In the genomic region with DNA sequence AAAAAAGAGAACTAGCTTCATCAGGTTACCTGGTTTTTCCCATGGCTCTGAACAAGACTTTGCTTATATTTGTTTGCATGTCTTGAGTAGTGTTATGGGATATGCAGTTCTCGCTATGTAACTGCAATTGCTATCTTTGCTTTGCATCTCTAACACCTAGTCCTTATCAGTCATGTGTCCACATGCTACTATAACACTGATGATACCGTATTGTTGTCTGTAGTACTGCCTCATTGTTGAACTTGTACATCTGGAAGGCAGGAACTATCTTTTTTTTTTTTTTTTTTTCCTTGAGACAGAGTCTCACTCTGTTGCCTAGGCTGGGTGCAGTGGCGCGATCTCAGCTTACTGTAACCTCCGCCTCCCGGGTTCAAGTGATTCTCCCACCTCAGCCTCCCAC, we compare ENCODE assay signal across 21 cellular contexts. TPM values are rescaled to one million over a fixed set of nuclear protein-coding genes. Genes with fewer than 3 reads are reported as not detected.
"Had no signal": no experiment of that assay in that cellular context is flagged by ENCODE, and none has a peak within 500 bp of the region (broad histone marks: within the 10 kb centered on the region; RNA-seq: fewer than 3 reads in every experiment).

No MANE protein-coding gene starts in this region.

- H3K27ac ChIP-seq: heart left ventricle, lower lobe of right lung, parathyroid adenoma, testis, upper lobe of right lung, VCaP had no signal

- H3K9me3 Mint-ChIP-seq: endodermal cell, mesothelial cell of epicardium had no signal

- H3K9me3 ChIP-seq: gastrocnemius medialis, heart left ventricle, lower lobe of right lung, stomach, testis, upper lobe of right lung had no signal

- H2AFZ ChIP-seq: parathyroid adenoma had no signal

- H3K9ac ChIP-seq: parathyroid adenoma had no signal

- ATAC-seq: gastrocnemius medialis, heart left ventricle, left cardiac atrium, lower lobe of right lung, upper lobe of right lung had no signal

- H3K27ac Mint-ChIP-seq: endodermal cell, mesothelial cell of epicardium had no signal

- H3K4me3 ChIP-seq: gastrocnemius medialis, heart left ventricle, lower lobe of right lung, testis, upper lobe of right lung had no signal

- DNase-seq: activated CD4-positive, alpha-beta T cell treated with anti-CD3 and anti-CD28 coated beads for 1 hour; activated CD4-positive, alpha-beta T cell treated with anti-CD3 and anti-CD28 coated beads, Interleukin-2, amount 50 U/mL, for 4 hours; activated naive CD4-positive, alpha-beta T cell; activated T-cell treated with anti-CD3 and anti-CD28 coated beads for 4 hours; endodermal cell; gastrocnemius medialis; heart left ventricle; left cardiac atrium; lower lobe of right lung; stimulated activated CD4-positive, alpha-beta T cell treated with anti-CD3 and anti-CD28 coated beads, Interleukin-12 subunit alpha, Interleukin-12 subunit beta, amount 100 ng/mL, for 4 hours; stimulated activated CD4-positive, alpha-beta T cell treated with anti-CD3 and anti-CD28 coated beads, Interleukin-2, amount 100 ng/mL, for 24 hours; stomach; testis had no signal

- H3K27me3 ChIP-seq: gastrocnemius medialis, heart left ventricle, stomach, testis, upper lobe of right lung had no signal

RNA-seq across cellular contexts. Expression of a gene that starts 8.6 kb away (rescaled TPM):
- total RNA-seq: epithelial cell of proximal tubule had no signal

RNA-seq across cellular contexts. Expression of a gene that starts 15.3 kb away (rescaled TPM):
- total RNA-seq: epithelial cell of proximal tubule had no signal

RNA-seq across cellular contexts. Expression of a gene that starts 37.1 kb away (rescaled TPM):
- total RNA-seq: astrocyte, chondrocyte, dermis microvascular lymphatic vessel endothelial cell, endodermal cell, epithelial cell of proximal tubule, gastrocnemius medialis, heart left ventricle had no signal
